ENCODE assay signal across 1 cellular context in genomic region chr16:2484898-2485508, GRCh38.
TF ChIP-seq lines count a peak whose summit lies in the region.

No MANE protein-coding gene starts in this region.

TF ChIP-seq in K562, 482 proteins besides CTCF, POLR2A, EP300 and RAD21 (continued from another document and continues in another):
- TF ChIP-seq ATF2 (CRISPR knock-in tag; IDR thresholded peaks at IDR 0.05) (no peak), CHAMP1 (IDR thresholded peaks at IDR 0.05) (no peak), ZNF592 (IDR thresholded peaks at IDR 0.05) (peak; percentile 62; the same call in 1 of the 2 replicates), SETDB1 (IDR thresholded peaks at IDR 0.05; ENCODE audit: low read length) (no peak), ZNF282 (CRISPR knock-in tag; IDR thresholded peaks at IDR 0.05) (no peak), THRB (CRISPR knock-in tag; conservative IDR thresholded peaks at IDR 0.05) (no peak), ZNF551 (CRISPR knock-in tag; IDR thresholded peaks at IDR 0.05) (no peak), ZNF408 (CRISPR knock-in tag; IDR thresholded peaks at IDR 0.05; ENCODE audit: low read depth) (no peak), FOXJ3 (CRISPR knock-in tag; IDR thresholded peaks at IDR 0.05) (no peak), ZBTB11 (CRISPR knock-in tag; IDR thresholded peaks at IDR 0.05) (peak in 1 of 3 experiments; percentile 24; a peak in 1 of 6 replicates), POU5F1 (IDR thresholded peaks at IDR 0.05; ENCODE audit: borderline replicate concordance, low read depth, low read length, partially characterized antibody) (no peak), HDAC3 (IDR thresholded peaks at IDR 0.05; ENCODE audit: borderline replicate concordance, partially characterized antibody) (no peak), DLX4 (CRISPR knock-in tag; IDR thresholded peaks at IDR 0.05) (no peak), TRIM24 (IDR thresholded peaks at IDR 0.05) (0 out of 4 replicates have a peak, but pooled peaks of 1 of the 2 experiments have one; percentile 16), ZNF507 (tag; conservative IDR thresholded peaks at IDR 0.05) (no peak), ZNF589 (CRISPR knock-in tag; IDR thresholded peaks at IDR 0.05; ENCODE audit: low read depth) (0 out of 2 replicates have a peak, but pooled peaks have one; percentile 31), CHD1 (IDR thresholded peaks at IDR 0.05; ENCODE audit: low read length) (no peak), GATAD2A (IDR thresholded peaks at IDR 0.05) (no peak), TSC22D4 (tag; IDR thresholded peaks at IDR 0.05) (no peak), NFATC3 (IDR thresholded peaks at IDR 0.05) (no peak), THRA (IDR thresholded peaks at IDR 0.05) (no peak), CXXC5 (CRISPR knock-in tag; IDR thresholded peaks at IDR 0.05) (peak; percentile 58), VEZF1 (CRISPR knock-in tag; IDR thresholded peaks at IDR 0.05) (peak; percentile 54), CEBPB (tag; IDR thresholded peaks at IDR 0.05) (peak; percentile 91), ZNF584 (CRISPR knock-in tag; IDR thresholded peaks at IDR 0.05; ENCODE audit: low read depth) (no peak), YBX1 (IDR thresholded peaks at IDR 0.05) (no peak), GABPA (tag; conservative IDR thresholded peaks at IDR 0.05; ENCODE audit: low read depth) (peak; percentile 62), ZBTB40 (IDR thresholded peaks at IDR 0.05) (0 out of 2 replicates have a peak, but pooled peaks have one; percentile 20), ZBTB40 (CRISPR knock-in tag; IDR thresholded peaks at IDR 0.05) (0 out of 2 replicates have a peak, but pooled peaks have one; percentile 23)
